In genomic region chr1:219236933-219237610, GRCh38 we compare ENCODE assay signal across 31 cellular contexts.
DNase-seq lines count a peak whose midpoint lies in the region; ATAC-seq and TF ChIP-seq lines count a peak whose summit lies in the region.
"Had no signal": no experiment of that assay in that cellular context is flagged by ENCODE, and none has a peak within 500 bp of the region (broad histone marks: within the 10 kb centered on the region; RNA-seq: fewer than 3 reads in every experiment).

No MANE protein-coding gene starts in this region.

- no peak overlapping the region for H3K27ac ChIP-seq in mesendoderm (ENCODE audit: low read depth, low read length)
- H3K27ac ChIP-seq: parathyroid adenoma, Peyer's patch, right atrium auricular region, vagina, WERI-Rb-1 had no signal

- no peaks in the 10 kb centered on the region for H3K4me1 ChIP-seq in mesendoderm (ENCODE audit: control insufficient read depth, low read depth, low read length)
- H3K4me1 ChIP-seq: BE2C, parathyroid adenoma, Peyer's patch, right atrium auricular region, vagina had no signal

- no peak overlapping the region for H4K8ac ChIP-seq in mesendoderm (ENCODE audit: low read depth, low read length)

- H3K4me3 ChIP-seq in mesendoderm (ENCODE audit: low read length), result no peak overlapping the region
- H3K4me3 ChIP-seq: lung, Peyer's patch, right atrium auricular region, vagina had no signal

- H3K9ac ChIP-seq in mesendoderm (ENCODE audit: low read length), result no peak overlapping the region
- H3K9ac ChIP-seq: parathyroid adenoma had no signal

- no peak overlapping the region for H2AK5ac ChIP-seq in mesendoderm (ENCODE audit: low read length)

- H3K9me3 Mint-ChIP-seq in chondrocyte (ENCODE audit: low read depth) (peaks cover 3% of the 10 kb centered on the region), progenitor cell of endocrine pancreas (ENCODE audit: low read depth) (no peaks in the 10 kb centered on the region)
- H3K9me3 Mint-ChIP-seq: activated T-helper 2 cell treated with anti-CD3 and anti-CD28 coated beads, Interferon-gamma antibody, Interleukin-2, Interleukin-4, amounts not matched to agents 10 μg/mL and 5 μg/mL and 100 μg/mL, durations not matched to agents 14 hours and 24 hours and 36 hours; IgD-negative memory B cell; stimulated activated naive CD8-positive, alpha-beta T cell treated with anti-CD3 and anti-CD28 coated beads, Interleukin-15, Interleukin-2, amounts not matched to agents 100 ng/mL and 50 ng/mL, for 24 hours had no signal

- ATAC-seq in Right ventricle myocardium superior (ENCODE audit: poor library complexity), result no peak
- ATAC-seq: HCT116 had no signal

- no peak for TF ChIP-seq CTCF in chondrocyte (IDR thresholded peaks at IDR 0.05)
- TF ChIP-seq CTCF in progenitor cell of endocrine pancreas (IDR thresholded peaks at IDR 0.05; ENCODE audit: unreplicated experiment), result no peak

- H3K4ac ChIP-seq in mesendoderm (ENCODE audit: low read depth, low read length), result no peak overlapping the region

- H3K27me3 Mint-ChIP-seq in chondrocyte (ENCODE audit: low read depth) (no peaks in the 10 kb centered on the region), progenitor cell of endocrine pancreas (no peaks in the 10 kb centered on the region)
- H3K27me3 Mint-ChIP-seq: IgD-negative memory B cell; stimulated activated naive CD8-positive, alpha-beta T cell treated with anti-CD3 and anti-CD28 coated beads, Interleukin-15, Interleukin-2, amounts not matched to agents 100 ng/mL and 50 ng/mL, for 24 hours had no signal

- H2BK120ac ChIP-seq in mesendoderm (ENCODE audit: low read depth, low read length), result no peak overlapping the region

- no peaks in the 10 kb centered on the region for H3K36me3 ChIP-seq in mesendoderm (ENCODE audit: control insufficient read depth, insufficient read depth, low read length)
- H3K36me3 ChIP-seq: BE2C, Peyer's patch, right atrium auricular region, vagina, WERI-Rb-1 had no signal

- DNase-seq in DMS53 treated with DMSO at 0.1 percent for 48 hours (lab: John Stamatoyannopoulos, UW; ENCODE audit: unreplicated experiment) (peak; percentile 34), chondrocyte (ENCODE audit: low spot score) (no peak), kidney tubule cell (ENCODE audit: low spot score) (peak; percentile 70), progenitor cell of endocrine pancreas (ENCODE audit: low spot score, unreplicated experiment) (no peak), dedifferentiated amniotic fluid mesenchymal stem cell (ENCODE audit: extremely low spot score) (no peak), Right ventricle myocardium superior (no peak), hepatic stellate cell (ENCODE audit: low spot score) (no peak), mesendoderm (no peak)
- DNase-seq: activated CD4-positive, alpha-beta T cell treated with anti-CD3 and anti-CD28 coated beads for 48 hours; activated CD8-positive, alpha-beta memory T cell treated with anti-CD3 and anti-CD28 coated beads for 24 hours; activated naive CD4-positive, alpha-beta T cell treated with anti-CD3 and anti-CD28 coated beads, Interleukin-2, amount 50 U/mL, for 16 hours; activated T-cell treated with anti-CD3 and anti-CD28 coated beads for 4 hours; BE2C; effector CD4-positive, alpha-beta T cell; islet precursor cell; NCI-H1048; NCI-H2107; NCI-H446; NCI-H748 treated with DMSO at 0.1 percent for 48 hours; Peyer's patch; stimulated activated CD4-positive, alpha-beta T cell treated with anti-CD3 and anti-CD28 coated beads, Interleukin-2, amount 100 ng/mL, for 24 hours; T1000; WERI-Rb-1 had no signal

- no peak overlapping the region for H4K5ac ChIP-seq in mesendoderm (ENCODE audit: low read length)

- H3K79me2 ChIP-seq in mesendoderm (ENCODE audit: control insufficient read depth, insufficient read depth, low read length), result no peaks in the 10 kb centered on the region
- H3K79me2 ChIP-seq: parathyroid adenoma had no signal

- no peak overlapping the region for H2BK5ac ChIP-seq in mesendoderm (ENCODE audit: low read length)

- no peak overlapping the region for H3K56ac ChIP-seq in mesendoderm (ENCODE audit: low read length)

- H3K79me1 ChIP-seq in mesendoderm (ENCODE audit: low read length), result no peaks in the 10 kb centered on the region

- H3K18ac ChIP-seq in mesendoderm (ENCODE audit: low read length), result no peak overlapping the region

- H3K4me1 Mint-ChIP-seq in chondrocyte (ENCODE audit: low read depth), result peaks cover 11% of the 10 kb centered on the region
- peaks cover 9% of the 10 kb centered on the region for H3K4me1 Mint-ChIP-seq in progenitor cell of endocrine pancreas (ENCODE audit: low read depth)
- H3K4me1 Mint-ChIP-seq: IgD-negative memory B cell had no signal

- peak overlapping the region; percentile 70 for H3K27ac Mint-ChIP-seq in chondrocyte (ENCODE audit: unreplicated experiment)
- peak overlapping the region; percentile 86 for H3K27ac Mint-ChIP-seq in progenitor cell of endocrine pancreas
- H3K27ac Mint-ChIP-seq: activated T-helper 2 cell treated with anti-CD3 and anti-CD28 coated beads, Interferon-gamma antibody, Interleukin-2, Interleukin-4, amounts not matched to agents 10 μg/mL and 5 μg/mL and 100 μg/mL, durations not matched to agents 14 hours and 24 hours and 36 hours; stimulated activated naive CD8-positive, alpha-beta T cell treated with anti-CD3 and anti-CD28 coated beads, Interleukin-15, Interleukin-2, amounts not matched to agents 100 ng/mL and 50 ng/mL, for 24 hours had no signal

- intact Hi-C loops in Right ventricle myocardium superior (cut with DNase I), result no loop called here

- no peaks in the 10 kb centered on the region for H3K27me3 ChIP-seq in mesendoderm (ENCODE audit: insufficient read depth, low read length, poor library complexity)
- H3K27me3 ChIP-seq: BE2C, Peyer's patch, right atrium auricular region, vagina had no signal

- H3K23ac ChIP-seq in mesendoderm (ENCODE audit: low read length), result no peak overlapping the region

- H2BK15ac ChIP-seq in mesendoderm (replicated peaks; ENCODE audit: low read depth), result no peak overlapping the region

- no peak overlapping the region for H3K4me2 ChIP-seq in mesendoderm (ENCODE audit: low read length)

- H3K36me3 Mint-ChIP-seq in chondrocyte (ENCODE audit: low read depth) (no peaks in the 10 kb centered on the region), progenitor cell of endocrine pancreas (ENCODE audit: insufficient read depth) (no peaks in the 10 kb centered on the region)

- H3K4me3 Mint-ChIP-seq in chondrocyte (ENCODE audit: unreplicated experiment), result no peak overlapping the region
- peak overlapping the region; percentile 7 for H3K4me3 Mint-ChIP-seq in progenitor cell of endocrine pancreas (ENCODE audit: low read depth)
- H3K4me3 Mint-ChIP-seq: IgD-negative memory B cell; stimulated activated naive CD8-positive, alpha-beta T cell treated with anti-CD3 and anti-CD28 coated beads, Interleukin-15, Interleukin-2, amounts not matched to agents 100 ng/mL and 50 ng/mL, for 24 hours had no signal

- WGBS in mesendoderm (ENCODE audit: extremely low coverage, insufficient coverage, low lambda C conversion rate), result no CpG with 5 or more reads among the region's 5 CpGs

Comparison
In these comparisons a context has a peak if more than half of its experiments do, and no peak if none do; other contexts are left out.
1. DNase-seq: peak in DMS53 treated with DMSO at 0.1 percent for 48 hours (single experiment) and kidney tubule cell (single experiment); none in chondrocyte (single experiment), progenitor cell of endocrine pancreas (single experiment), dedifferentiated amniotic fluid mesenchymal stem cell (single experiment), Right ventricle myocardium superior (single experiment), hepatic stellate cell (single experiment) and mesendoderm (single experiment).